In genomic region chr20:50929299-50930138, GRCh38 we compare ENCODE assay signal across 1 cellular context.
A peak's percentile ranks its signal among the peaks of the same experiment; 100 is the strongest.
TF ChIP-seq lines count a peak whose summit lies in the region.

No MANE protein-coding gene starts in this region.

TF ChIP-seq in HepG2, 621 proteins besides CTCF, POLR2A, EP300 and RAD21 (continued from another document and continues in another):
- peak; percentile 99 for TF ChIP-seq PHF5A (CRISPR knock-in tag; IDR thresholded peaks at IDR 0.05; ENCODE audit: low read depth, unreplicated experiment)
- TF ChIP-seq HOXA3 (CRISPR knock-in tag; IDR thresholded peaks at IDR 0.05), result peak; percentile 94
- TF ChIP-seq TGIF2 (CRISPR knock-in tag; IDR thresholded peaks at IDR 0.05), result peak; percentile 85
- TF ChIP-seq AGO1 (IDR thresholded peaks at IDR 0.05; ENCODE audit: low read depth, low read length, poor library complexity, severe bottlenecking), result no peak
- peak; percentile 72; the same call in 1 of the 2 replicates for TF ChIP-seq NR0B2 (CRISPR knock-in tag; IDR thresholded peaks at IDR 0.05)
- TF ChIP-seq PLSCR1 (CRISPR knock-in tag; IDR thresholded peaks at IDR 0.05; ENCODE audit: borderline replicate concordance), result no peak
- peak; percentile 76; the same call in 1 of the 2 replicates for TF ChIP-seq MTA1 (CRISPR knock-in tag; IDR thresholded peaks at IDR 0.05; ENCODE audit: borderline replicate concordance)
- TF ChIP-seq USF2 (IDR thresholded peaks at IDR 0.05; ENCODE audit: low read depth, low read length), result no peak
- TF ChIP-seq USF2 (CRISPR knock-in tag; IDR thresholded peaks at IDR 0.05; ENCODE audit: borderline replicate concordance), result no peak
- peak; percentile 83 for TF ChIP-seq ZNF883 (CRISPR knock-in tag; IDR thresholded peaks at IDR 0.05; ENCODE audit: not compliant biosample characterization)
- TF ChIP-seq NFAT5 (CRISPR knock-in tag; IDR thresholded peaks at IDR 0.05), result no peak
- 0 out of 2 replicates have a peak, but pooled peaks have one; percentile 16 for TF ChIP-seq ZNF383 (CRISPR knock-in tag; IDR thresholded peaks at IDR 0.05; ENCODE audit: borderline replicate concordance)
- TF ChIP-seq MED1 (CRISPR knock-in tag; IDR thresholded peaks at IDR 0.05), result peak; percentile 85
- TF ChIP-seq ZIK1 (CRISPR knock-in tag; IDR thresholded peaks at IDR 0.05; ENCODE audit: borderline replicate concordance, low read depth), result peak; percentile 63; the same call in 1 of the 2 replicates
- TF ChIP-seq TCF7 (IDR thresholded peaks at IDR 0.05; ENCODE audit: low read depth), result no peak
- no peak for TF ChIP-seq HMGA1 (CRISPR knock-in tag; conservative IDR thresholded peaks at IDR 0.05)
- TF ChIP-seq KDM5A (IDR thresholded peaks at IDR 0.05; ENCODE audit: borderline replicate concordance, low read length), result peak; percentile 72; the same call in 1 of the 2 replicates
- no peak for TF ChIP-seq NR1H2 (CRISPR knock-in tag; IDR thresholded peaks at IDR 0.05; ENCODE audit: borderline replicate concordance, low read depth)
- TF ChIP-seq, protein P1, sequence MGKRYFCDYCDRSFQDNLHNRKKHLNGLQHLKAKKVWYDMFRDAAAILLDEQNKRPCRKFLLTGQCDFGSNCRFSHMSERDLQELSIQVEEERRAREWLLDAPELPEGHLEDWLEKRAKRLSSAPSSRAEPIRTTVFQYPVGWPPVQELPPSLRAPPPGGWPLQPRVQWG (CRISPR knock-in tag; IDR thresholded peaks at IDR 0.05; ENCODE audit: borderline replicate concordance, low read depth), result no peak
- TF ChIP-seq ONECUT2 (CRISPR knock-in tag; IDR thresholded peaks at IDR 0.05), result no peak; the same call in 1 of the 2 replicates
- TF ChIP-seq ZNF569 (CRISPR knock-in tag; IDR thresholded peaks at IDR 0.05; ENCODE audit: borderline replicate concordance), result 0 out of 2 replicates have a peak, but pooled peaks have one; percentile 70
- no peak for TF ChIP-seq ZNF530 (CRISPR knock-in tag; IDR thresholded peaks at IDR 0.05; ENCODE audit: low read depth)
- TF ChIP-seq, protein P2, sequence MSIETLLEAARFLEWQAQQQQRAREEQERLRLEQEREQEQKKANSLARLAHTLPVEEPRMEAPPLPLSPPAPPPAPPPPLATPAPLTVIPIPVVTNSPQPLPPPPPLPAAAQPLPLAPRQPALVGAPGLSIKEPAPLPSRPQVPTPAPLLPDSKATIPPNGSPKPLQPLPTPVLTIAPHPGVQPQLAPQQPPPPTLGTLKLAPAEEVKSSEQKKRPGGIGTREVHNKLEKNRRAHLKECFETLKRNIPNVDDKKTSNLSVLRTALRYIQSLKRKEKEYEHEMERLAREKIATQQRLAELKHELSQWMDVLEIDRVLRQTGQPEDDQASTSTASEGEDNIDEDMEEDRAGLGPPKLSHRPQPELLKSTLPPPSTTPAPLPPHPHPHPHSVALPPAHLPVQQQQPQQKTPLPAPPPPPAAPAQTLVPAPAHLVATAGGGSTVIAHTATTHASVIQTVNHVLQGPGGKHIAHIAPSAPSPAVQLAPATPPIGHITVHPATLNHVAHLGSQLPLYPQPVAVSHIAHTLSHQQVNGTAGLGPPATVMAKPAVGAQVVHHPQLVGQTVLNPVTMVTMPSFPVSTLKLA (IDR thresholded peaks at IDR 0.05), result no peak
- no peak for TF ChIP-seq ZNF367 (CRISPR knock-in tag; IDR thresholded peaks at IDR 0.05; ENCODE audit: borderline replicate concordance)
- TF ChIP-seq, protein P3, sequence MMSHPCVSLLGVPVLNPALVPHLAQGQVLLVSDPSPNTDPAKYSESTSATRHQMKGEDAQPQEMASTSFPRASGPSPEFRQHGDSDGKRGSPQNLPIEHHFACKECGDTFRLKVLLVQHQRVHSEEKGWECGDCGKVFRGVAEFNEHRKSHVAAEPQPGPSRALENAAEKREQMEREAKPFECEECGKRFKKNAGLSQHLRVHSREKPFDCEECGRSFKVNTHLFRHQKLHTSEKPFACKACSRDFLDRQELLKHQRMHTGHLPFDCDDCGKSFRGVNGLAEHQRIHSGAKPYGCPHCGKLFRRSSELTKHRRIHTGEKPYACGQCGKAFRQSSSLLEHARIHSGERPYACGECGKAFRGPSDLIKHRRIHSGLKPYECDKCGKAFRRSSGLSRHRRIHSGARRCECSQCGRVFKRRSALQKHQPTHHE (CRISPR knock-in tag; IDR thresholded peaks at IDR 0.05; ENCODE audit: borderline replicate concordance), result no peak
- peak; percentile 82; the same call in 1 of the 2 replicates for TF ChIP-seq ZNF709 (CRISPR knock-in tag; IDR thresholded peaks at IDR 0.05)
- TF ChIP-seq KLF11 (CRISPR knock-in tag; IDR thresholded peaks at IDR 0.05), result no peak
- no peak for TF ChIP-seq ZNF33A (CRISPR knock-in tag; IDR thresholded peaks at IDR 0.05; ENCODE audit: borderline replicate concordance)
- TF ChIP-seq ZFP36 (IDR thresholded peaks at IDR 0.05; ENCODE audit: borderline replicate concordance, low read depth, low read length, partially characterized antibody), result peak; percentile 66
- no peak for TF ChIP-seq TRIM24 (CRISPR knock-in tag; IDR thresholded peaks at IDR 0.05)
- TF ChIP-seq, protein P4, sequence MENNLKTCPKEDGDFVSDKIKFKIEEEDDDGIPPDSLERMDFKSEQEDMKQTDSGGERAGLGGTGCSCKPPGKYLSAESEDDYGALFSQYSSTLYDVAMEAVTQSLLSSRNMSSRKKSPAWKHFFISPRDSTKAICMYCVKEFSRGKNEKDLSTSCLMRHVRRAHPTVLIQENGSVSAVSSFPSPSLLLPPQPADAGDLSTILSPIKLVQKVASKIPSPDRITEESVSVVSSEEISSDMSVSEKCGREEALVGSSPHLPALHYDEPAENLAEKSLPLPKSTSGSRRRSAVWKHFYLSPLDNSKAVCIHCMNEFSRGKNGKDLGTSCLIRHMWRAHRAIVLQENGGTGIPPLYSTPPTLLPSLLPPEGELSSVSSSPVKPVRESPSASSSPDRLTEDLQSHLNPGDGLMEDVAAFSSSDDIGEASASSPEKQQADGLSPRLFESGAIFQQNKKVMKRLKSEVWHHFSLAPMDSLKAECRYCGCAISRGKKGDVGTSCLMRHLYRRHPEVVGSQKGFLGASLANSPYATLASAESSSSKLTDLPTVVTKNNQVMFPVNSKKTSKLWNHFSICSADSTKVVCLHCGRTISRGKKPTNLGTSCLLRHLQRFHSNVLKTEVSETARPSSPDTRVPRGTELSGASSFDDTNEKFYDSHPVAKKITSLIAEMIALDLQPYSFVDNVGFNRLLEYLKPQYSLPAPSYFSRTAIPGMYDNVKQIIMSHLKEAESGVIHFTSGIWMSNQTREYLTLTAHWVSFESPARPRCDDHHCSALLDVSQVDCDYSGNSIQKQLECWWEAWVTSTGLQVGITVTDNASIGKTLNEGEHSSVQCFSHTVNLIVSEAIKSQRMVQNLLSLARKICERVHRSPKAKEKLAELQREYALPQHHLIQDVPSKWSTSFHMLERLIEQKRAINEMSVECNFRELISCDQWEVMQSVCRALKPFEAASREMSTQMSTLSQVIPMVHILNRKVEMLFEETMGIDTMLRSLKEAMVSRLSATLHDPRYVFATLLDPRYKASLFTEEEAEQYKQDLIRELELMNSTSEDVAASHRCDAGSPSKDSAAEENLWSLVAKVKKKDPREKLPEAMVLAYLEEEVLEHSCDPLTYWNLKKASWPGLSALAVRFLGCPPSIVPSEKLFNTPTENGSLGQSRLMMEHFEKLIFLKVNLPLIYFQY (CRISPR knock-in tag; IDR thresholded peaks at IDR 0.05; ENCODE audit: borderline replicate concordance), result peak; percentile 75
- TF ChIP-seq ZNF251 (CRISPR knock-in tag; IDR thresholded peaks at IDR 0.05), result no peak
- TF ChIP-seq ZNF501 (CRISPR knock-in tag; IDR thresholded peaks at IDR 0.05), result peak; percentile 98
- peak; percentile 81 for TF ChIP-seq HMG20B (CRISPR knock-in tag; conservative IDR thresholded peaks at IDR 0.05)
- no peak for TF ChIP-seq IKZF1 (IDR thresholded peaks at IDR 0.05)
- TF ChIP-seq ZNF460 (CRISPR knock-in tag; IDR thresholded peaks at IDR 0.05; ENCODE audit: borderline replicate concordance), result no peak
- TF ChIP-seq ZNF552 (CRISPR knock-in tag; IDR thresholded peaks at IDR 0.05; ENCODE audit: borderline replicate concordance), result peak; percentile 75; the same call in 1 of the 2 replicates
- TF ChIP-seq CBX2 (IDR thresholded peaks at IDR 0.05; ENCODE audit: low read depth, low read length), result no peak
- TF ChIP-seq CBX2 (CRISPR knock-in tag; IDR thresholded peaks at IDR 0.05; ENCODE audit: low read depth), result no peak
- TF ChIP-seq ZNF780A (CRISPR knock-in tag; IDR thresholded peaks at IDR 0.05), result peak; percentile 17; the same call in 1 of the 2 replicates
- TF ChIP-seq PHF8 (CRISPR knock-in tag; IDR thresholded peaks at IDR 0.05), result peak; percentile 67
- TF ChIP-seq ZKSCAN1 (IDR thresholded peaks at IDR 0.05; ENCODE audit: low read length), result peak; percentile 89
- TF ChIP-seq ZNF451 (CRISPR knock-in tag; IDR thresholded peaks at IDR 0.05), result peak; percentile 79; the same call in 1 of the 2 replicates
- peak; percentile 63; the same call in 1 of the 2 replicates for TF ChIP-seq HIVEP1 (CRISPR knock-in tag; IDR thresholded peaks at IDR 0.05)
- TF ChIP-seq ZSCAN20 (CRISPR knock-in tag; IDR thresholded peaks at IDR 0.05; ENCODE audit: borderline replicate concordance), result no peak; the same call in 1 of the 2 replicates
- TF ChIP-seq POGK (CRISPR knock-in tag; conservative IDR thresholded peaks at IDR 0.05), result peak; percentile 98
- TF ChIP-seq NFRKB (IDR thresholded peaks at IDR 0.05), result no peak
- TF ChIP-seq ISX (CRISPR knock-in tag; conservative IDR thresholded peaks at IDR 0.05), result no peak
